In the genomic region with DNA sequence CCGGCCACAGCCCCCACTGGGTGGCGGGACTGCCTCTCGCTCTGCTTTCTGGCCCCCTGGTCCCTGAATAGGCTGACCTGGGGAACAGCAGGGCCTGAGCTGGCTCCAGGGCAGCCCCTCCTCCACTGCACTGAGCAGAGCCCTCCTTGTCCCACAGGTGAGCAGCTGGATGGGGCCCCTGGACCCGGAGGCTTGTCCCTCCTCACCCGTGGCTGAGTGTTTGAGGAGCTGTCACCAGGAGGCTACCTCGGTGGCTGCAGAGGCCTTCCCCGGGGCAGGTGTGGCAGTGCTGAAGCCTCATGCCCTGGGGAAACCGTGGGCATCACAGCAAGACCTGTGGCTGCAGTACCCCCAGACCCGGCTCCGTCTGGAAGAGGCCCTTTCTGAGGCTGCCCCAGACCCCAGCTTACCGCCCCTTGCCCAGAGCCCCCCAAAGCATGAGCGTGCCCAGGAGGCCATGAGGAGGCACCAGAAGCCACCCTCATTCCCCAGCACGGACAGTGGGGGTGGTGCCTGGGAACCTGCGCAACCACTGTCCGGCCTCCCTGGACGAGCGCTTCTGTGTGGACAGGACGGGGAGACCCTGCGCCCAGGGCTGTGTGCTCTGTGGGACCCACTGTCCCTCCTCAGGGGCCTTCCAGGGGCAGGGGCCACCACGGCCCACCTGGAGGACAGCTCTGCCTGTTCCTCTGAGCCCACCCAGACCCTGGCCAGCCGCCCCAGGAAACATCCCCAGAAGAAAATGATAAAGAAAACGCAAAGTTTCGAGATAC, we compare ENCODE assay signal across 19 cellular contexts. TPM values are rescaled to one million over a fixed set of nuclear protein-coding genes. Genes with fewer than 3 reads are reported as not detected.
DNase-seq lines count a peak whose midpoint lies in the region; ATAC-seq and TF ChIP-seq lines count a peak whose summit lies in the region.
"Had no signal": no experiment of that assay in that cellular context is flagged by ENCODE, and none has a peak within 500 bp of the region (broad histone marks: within the 10 kb centered on the region; RNA-seq: fewer than 3 reads in every experiment).

No MANE protein-coding gene starts in this region.

- H3K9me3 Mint-ChIP-seq in chondrocyte (ENCODE audit: low read depth), result no peaks in the 10 kb centered on the region
- H3K9me3 Mint-ChIP-seq in activated CD4-positive, alpha-beta T cell treated with anti-CD3 and anti-CD28 coated beads, Interleukin-2, amount 10 ng/mL, durations not matched to agents 7 days and 5 days, result peaks cover 2% of the 10 kb centered on the region

- CTCF ChIA-PET in activated CD4-positive, alpha-beta T cell treated with anti-CD3 and anti-CD28 coated beads, Interleukin-2, amount 10 ng/mL, durations not matched to agents 7 days and 5 days (lab: Charles Lee), result interaction anchor here (0.5 kb wide), 1 partner anchor 19 kb away, joined by 3 read pairs; no protein-coding TSS in a partner anchor

- H3K4me1 Mint-ChIP-seq in chondrocyte (ENCODE audit: low read depth), result peaks cover 33% of the 10 kb centered on the region
- no peaks in the 10 kb centered on the region for H3K4me1 Mint-ChIP-seq in activated CD4-positive, alpha-beta T cell treated with anti-CD3 and anti-CD28 coated beads, Interleukin-2, amount 10 ng/mL, durations not matched to agents 7 days and 5 days
- H3K4me1 Mint-ChIP-seq: CD4-positive, alpha-beta memory T cell had no signal

- H3K27ac Mint-ChIP-seq in chondrocyte (ENCODE audit: unreplicated experiment), result no peak overlapping the region
- no peak overlapping the region for H3K27ac Mint-ChIP-seq in activated CD4-positive, alpha-beta T cell treated with anti-CD3 and anti-CD28 coated beads, Interleukin-2, amount 10 ng/mL, durations not matched to agents 7 days and 5 days
- H3K27ac Mint-ChIP-seq: CD4-positive, alpha-beta memory T cell had no signal

- H3K4me3 Mint-ChIP-seq in chondrocyte (ENCODE audit: unreplicated experiment), result no peak overlapping the region
- H3K4me3 Mint-ChIP-seq in activated CD4-positive, alpha-beta T cell treated with anti-CD3 and anti-CD28 coated beads, Interleukin-2, amount 10 ng/mL, durations not matched to agents 7 days and 5 days, result no peak overlapping the region
- H3K4me3 Mint-ChIP-seq: CD4-positive, alpha-beta memory T cell had no signal

- POLR2A ChIA-PET in activated CD4-positive, alpha-beta T cell treated with anti-CD3 and anti-CD28 coated beads, Interleukin-2, amount 10 ng/mL, durations not matched to agents 7 days and 5 days (lab: Charles Lee), result no interaction called here

- DNase-seq in left cardiac atrium, result peak; percentile 10
- DNase-seq in left ventricle myocardium superior, result no peak
- DNase-seq in chondrocyte (ENCODE audit: low spot score), result peak; percentile 88
- peak; percentile 62 for DNase-seq in posterior vena cava (ENCODE audit: low spot score)
- DNase-seq in activated CD4-positive, alpha-beta T cell treated with anti-CD3 and anti-CD28 coated beads, Interleukin-2, amount 10 ng/mL, durations not matched to agents 7 days and 5 days, result no peak
- DNase-seq in NCI-H524 (lab: John Stamatoyannopoulos, UW), result no peak
- DNase-seq: CD4-positive, alpha-beta memory T cell; DND-41; GDM1; HCEC 1CT; NCI-H1436; NCI-H2107; NCI-H226; NCI-H69; NK-92 treated with Interleukin-12 subunit alpha and Interleukin-12 subunit beta, amount 100 ng/mL, for 24 hours; OCI-M1 had no signal

- intact Hi-C loops in left cardiac atrium (cut with DNase I) (no loop called here), left ventricle myocardium superior (cut with micrococcal nuclease) (no loop called here), posterior vena cava (cut with DNase I) (loop anchor here in 1 of 2 donors (5.0 kb wide), 1 partner anchor 1560 kb away; no protein-coding TSS in a partner anchor)

- H3K27me3 Mint-ChIP-seq in chondrocyte (ENCODE audit: low read depth), result no peaks in the 10 kb centered on the region
- no peaks in the 10 kb centered on the region for H3K27me3 Mint-ChIP-seq in activated CD4-positive, alpha-beta T cell treated with anti-CD3 and anti-CD28 coated beads, Interleukin-2, amount 10 ng/mL, durations not matched to agents 7 days and 5 days

- ATAC-seq in left cardiac atrium (no peak), left ventricle myocardium superior (no peak), HG02852 (IDR thresholded peaks at IDR 0.05; ENCODE audit: unreplicated experiment) (no peak)

- H3K36me3 Mint-ChIP-seq in chondrocyte (ENCODE audit: low read depth), result no peaks in the 10 kb centered on the region
- no peaks in the 10 kb centered on the region for H3K36me3 Mint-ChIP-seq in activated CD4-positive, alpha-beta T cell treated with anti-CD3 and anti-CD28 coated beads, Interleukin-2, amount 10 ng/mL, durations not matched to agents 7 days and 5 days (ENCODE audit: low read depth)
- H3K36me3 Mint-ChIP-seq: CD4-positive, alpha-beta memory T cell had no signal

- no peak for TF ChIP-seq CTCF in chondrocyte (IDR thresholded peaks at IDR 0.05)

RNA-seq across cellular contexts. Expression of a gene that starts 28.5 kb away (rescaled TPM):
- total RNA-seq in left cardiac atrium (10 to 100 TPM; 16.5 to 35.9 TPM), left ventricle myocardium superior (107 TPM), chondrocyte (not detected in 3 replicates), posterior vena cava (not detected)
- under 1 TPM in 1 of 2 experiments, not detected in 1; 0.17 TPM for total RNA-seq in activated CD4-positive, alpha-beta T cell treated with anti-CD3 and anti-CD28 coated beads, Interleukin-2, amount 10 ng/mL, durations not matched to agents 7 days and 5 days
- total RNA-seq: A673; CD4-positive, alpha-beta memory T cell; HT1080 had no signal

RNA-seq across cellular contexts. Expression of a gene that starts 55.2 kb away (rescaled TPM):
- total RNA-seq in left cardiac atrium (1 to 10 TPM; 7.8 to 9.6 TPM), left ventricle myocardium superior (7.7 TPM), chondrocyte (8.0 to 10.4 TPM (median 9.6 TPM) in 3 replicates), posterior vena cava (1 to 10 TPM; 5.8 to 6.9 TPM)
- 1 to 10 TPM; 8.0 to 8.7 TPM for total RNA-seq in activated CD4-positive, alpha-beta T cell treated with anti-CD3 and anti-CD28 coated beads, Interleukin-2, amount 10 ng/mL, durations not matched to agents 7 days and 5 days

RNA-seq across cellular contexts. Expression of a gene that starts 55.4 kb away (rescaled TPM):
- total RNA-seq in left cardiac atrium, result 100 to 1,000 TPM; 395 to 449 TPM
- total RNA-seq in left ventricle myocardium superior, result 876 TPM
- 79.7 to 95.5 TPM (median 81.5 TPM) in 3 replicates for total RNA-seq in chondrocyte
- total RNA-seq in posterior vena cava, result 10 to 100 TPM; 75.2 to 80.7 TPM
- total RNA-seq in activated CD4-positive, alpha-beta T cell treated with anti-CD3 and anti-CD28 coated beads, Interleukin-2, amount 10 ng/mL, durations not matched to agents 7 days and 5 days, result 100 to 1,000 TPM; 130 to 150 TPM

Comparison
In these comparisons a context has a peak if more than half of its experiments do, and no peak if none do; other contexts are left out.
1. DNase-seq: peak in left cardiac atrium (single experiment), chondrocyte (single experiment) and posterior vena cava (single experiment); none in left ventricle myocardium superior (single experiment), activated CD4-positive, alpha-beta T cell treated with anti-CD3 and anti-CD28 coated beads, Interleukin-2, amount 10 ng/mL, durations not matched to agents 7 days and 5 days (single experiment) and NCI-H524 (0 of 2).
2. RNA of a gene that starts 28.5 kb away (total RNA-seq): 107 TPM in left ventricle myocardium superior (single experiment) and 16.5 to 35.9 TPM in left cardiac atrium; 0.17 TPM in activated CD4-positive, alpha-beta T cell treated with anti-CD3 and anti-CD28 coated beads, Interleukin-2, amount 10 ng/mL, durations not matched to agents 7 days and 5 days, not detected in chondrocyte and not detected in posterior vena cava; every median in the first group is over 10 times any median in the second.